Comparison of ENCODE assay signal across 14 cellular contexts in the genomic region with DNA sequence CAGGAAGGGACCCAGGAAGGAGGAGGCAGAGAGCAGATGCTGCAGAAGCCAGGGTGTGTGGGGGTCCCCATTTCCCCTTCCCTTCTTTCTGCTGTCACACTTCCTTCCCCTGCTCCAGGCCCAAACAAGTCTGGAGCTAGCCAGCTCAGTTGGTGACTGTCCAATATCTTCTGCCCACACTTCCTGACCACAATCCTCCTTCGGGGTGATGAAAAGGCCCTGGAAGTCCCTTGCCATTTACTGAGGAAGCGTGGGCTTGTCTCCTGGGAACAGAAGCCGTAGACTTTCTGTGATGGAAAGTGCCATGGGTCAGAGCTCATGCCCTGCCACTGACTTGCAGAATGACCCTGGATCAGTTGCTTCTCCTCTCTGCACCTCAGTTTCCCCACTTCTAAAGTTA. TPM values are rescaled to one million over a fixed set of nuclear protein-coding genes. Genes with fewer than 3 reads are reported as not detected.
A peak's percentile ranks its signal among the peaks of the same experiment; 100 is the strongest.
DNase-seq lines count a peak whose midpoint lies in the region; ATAC-seq, FAIRE-seq and TF ChIP-seq lines count a peak whose summit lies in the region.
"Had no signal": no experiment of that assay in that cellular context is flagged by ENCODE, and none has a peak within 500 bp of the region (broad histone marks: within the 10 kb centered on the region; RNA-seq: fewer than 3 reads in every experiment).

No MANE protein-coding gene starts in this region.

- H3K9me3 Mint-ChIP-seq in GM23338 = peaks cover 6% of the 10 kb centered on the region; the same call in 2 of the 3 replicates

- FAIRE-seq in keratinocyte (lab: Jason Lieb, UNC) (peak; percentile 52), frontal cortex (lab: Jason Lieb, UNC) (no peak)
- FAIRE-seq: A549 had no signal

- TF ChIP-seq POLR2A in breast epithelium (IDR thresholded peaks at IDR 0.05) = no peak

- H3K27ac ChIP-seq in breast epithelium (peak overlapping the region; percentile 49 to 82), keratinocyte (ENCODE audit: control insufficient read depth, insufficient read depth, low read length) (no peak overlapping the region), GM23338 (ENCODE audit: low read depth) (no peak overlapping the region)
- H3K27ac ChIP-seq: A549 had no signal

- H3K9me1 ChIP-seq in keratinocyte (ENCODE audit: control insufficient read depth, extremely low read depth, insufficient read depth, low read length) = no peaks in the 10 kb centered on the region

- H3K36me3 ChIP-seq in breast epithelium (no peaks in the 10 kb centered on the region), keratinocyte (ENCODE audit: control insufficient read depth in 2 of 2, extremely low read depth in 1 of 2, insufficient read depth in 2 of 2, low read length in 2 of 2) (no peaks in the 10 kb centered on the region), GM23338 (ENCODE audit: insufficient read depth) (no peaks in the 10 kb centered on the region; the same call in 1 of the 2 replicates)
- H3K36me3 ChIP-seq: thoracic aorta had no signal

- H3K79me2 ChIP-seq in keratinocyte (ENCODE audit: control insufficient read depth, insufficient read depth, low read length) (no peaks in the 10 kb centered on the region), GM23338 (replicated peaks; ENCODE audit: insufficient read depth) (no peaks in the 10 kb centered on the region)

- H3K27me3 Mint-ChIP-seq in GM23338 (ENCODE audit: insufficient read depth, low read depth, poor library complexity) = peaks cover 6% of the 10 kb centered on the region

- no peaks in the 10 kb centered on the region for H3F3A ChIP-seq in GM23338 (replicated peaks; ENCODE audit: low read depth)

- H4K20me1 ChIP-seq in keratinocyte (ENCODE audit: control insufficient read depth, extremely low read depth, insufficient read depth, low read length) (no peaks in the 10 kb centered on the region), GM23338 (replicated peaks; ENCODE audit: insufficient read depth) (no peaks in the 10 kb centered on the region)

- dilution Hi-C loops in keratinocyte (cut with MboI; ENCODE audit: extremely low pct_ligation_motif_present, low sequenced_read_pairs) = no loop called here

- H3K4me3 Mint-ChIP-seq in GM23338 = no peak overlapping the region
- H3K4me3 Mint-ChIP-seq: natural killer cell treated with Interleukin-12 subunit alpha and Interleukin-12 subunit beta and Interleukin-15 and Interleukin-18, amount 100 ng/mL, for 72 hours had no signal

- H2AFZ ChIP-seq in keratinocyte (ENCODE audit: control insufficient read depth, low read length) = no peak overlapping the region
- H2AFZ ChIP-seq in GM23338 = no peak overlapping the region

- H3K27ac Mint-ChIP-seq in GM23338 = no peak overlapping the region
- H3K27ac Mint-ChIP-seq: natural killer cell treated with Interleukin-12 subunit alpha and Interleukin-12 subunit beta and Interleukin-15 and Interleukin-18, amount 100 ng/mL, for 72 hours had no signal

- no peak overlapping the region for H3K9ac ChIP-seq in keratinocyte (ENCODE audit: control insufficient read depth, extremely low read depth, insufficient read depth, low read length)

- H3K9me2 ChIP-seq in GM23338 (ENCODE audit: insufficient read depth) = no peaks in the 10 kb centered on the region

- intact Hi-C loops in left cardiac atrium (cut with DNase I) = no loop called here
- intact Hi-C loops in cardiac septum (cut with DNase I) = no loop called here
- intact Hi-C loops in breast epithelium (cut with DNase I; ENCODE audit: low total_unique reads) = loop anchor here (10.0 kb wide), 1 partner anchor 72 kb away; a partner anchor contains a TSS

- H3K27me3 ChIP-seq in breast epithelium = no peaks in the 10 kb centered on the region
- H3K27me3 ChIP-seq in keratinocyte (ENCODE audit: control insufficient read depth, extremely low read depth, insufficient read depth, low read length) = no peaks in the 10 kb centered on the region
- H3K27me3 ChIP-seq in GM23338 (ENCODE audit: insufficient read depth) = no peaks in the 10 kb centered on the region

- peaks cover 12% of the 10 kb centered on the region for H3K4me1 Mint-ChIP-seq in GM23338

- ATAC-seq in left cardiac atrium = peak; percentile 31 to 37
- ATAC-seq in GM19455 (IDR thresholded peaks at IDR 0.05; ENCODE audit: unreplicated experiment) = no peak
- no peak for ATAC-seq in GM23338
- ATAC-seq: A549, left lobe of liver had no signal

- H3K9me3 ChIP-seq in breast epithelium (no peaks in the 10 kb centered on the region), keratinocyte (ENCODE audit: control insufficient read depth, low read depth, low read length) (no peaks in the 10 kb centered on the region)
- H3K9me3 ChIP-seq: thoracic aorta had no signal

- H3K4me3 ChIP-seq in breast epithelium = no peak overlapping the region
- no peak overlapping the region for H3K4me3 ChIP-seq in keratinocyte (ENCODE audit: control insufficient read depth in 2 of 3, extremely low read depth in 1 of 3, insufficient read depth in 2 of 3, low read depth in 1 of 3, low read length in 3 of 3)
- H3K4me3 ChIP-seq in GM23338 = no peak overlapping the region
- H3K4me3 ChIP-seq: A549, thoracic aorta had no signal

- no peaks in the 10 kb centered on the region for H3K36me3 Mint-ChIP-seq in GM23338 (ENCODE audit: low read depth)

- DNase-seq in left cardiac atrium (no peak), cardiac septum (ENCODE audit: low spot score) (no peak), breast epithelium (ENCODE audit: low spot score in 2 of 2) (peak in 1 of 2 donors; percentile 46), keratinocyte (ENCODE audit: low read depth, low spot score) (no peak), GM23338 (ENCODE audit: low spot score) (no peak), frontal cortex (ENCODE audit: low spot score in 2 of 2) (no peak)
- DNase-seq in stimulated activated CD4-positive, alpha-beta T cell treated with anti-CD3 and anti-CD28 coated beads, Interleukin-4, amount 100 ng/mL, for 4 hours = no peak
- DNase-seq: activated CD4-positive, CD25-positive, alpha-beta regulatory T cell; GOT3 had no signal

- TF ChIP-seq CTCF in breast epithelium (IDR thresholded peaks at IDR 0.05) = no peak
- TF ChIP-seq CTCF in keratinocyte (optimal IDR thresholded peaks at IDR 0.05 in 1 of 3, IDR thresholded peaks at IDR 0.05 in 1 of 3, conservative IDR thresholded peaks at IDR 0.05 in 1 of 3; ENCODE audit: extremely low read depth in 1 of 3, insufficient read depth in 2 of 3, low read length in 3 of 3) = no peak
- no peak for TF ChIP-seq CTCF in GM23338 (conservative IDR thresholded peaks at IDR 0.05; ENCODE audit: low read depth in 2 of 2)

- H3K4me2 ChIP-seq in keratinocyte (ENCODE audit: control insufficient read depth, extremely low read depth, insufficient read depth, low read depth, low read length) (peak overlapping the region; percentile 34), GM23338 (no peak overlapping the region)
- H3K4me2 ChIP-seq: A549 had no signal

- H3K4me1 ChIP-seq in breast epithelium = peaks cover 0 to 4% of the 10 kb centered on the region in 2 donors
- H3K4me1 ChIP-seq in keratinocyte (ENCODE audit: control insufficient read depth, extremely low read depth, insufficient read depth, low read length) = peaks cover 18% of the 10 kb centered on the region
- no peaks in the 10 kb centered on the region for H3K4me1 ChIP-seq in GM23338 (ENCODE audit: insufficient read depth)
- H3K4me1 ChIP-seq: A549 had no signal

TF ChIP-seq in GM23338, 12 proteins besides CTCF, POLR2A, EP300 and RAD21:
- TF ChIP-seq NANOG (IDR thresholded peaks at IDR 0.05; ENCODE audit: borderline replicate concordance) (no peak), JUNB (IDR thresholded peaks at IDR 0.05; ENCODE audit: unreplicated experiment) (no peak), EZH2phosphoT487 (IDR thresholded peaks at IDR 0.05; ENCODE audit: unreplicated experiment) (no peak), POLR2AphosphoS5 (IDR thresholded peaks at IDR 0.05; ENCODE audit: low read depth) (no peak), ZNF331 (CRISPR knock-in tag; IDR thresholded peaks at IDR 0.05; ENCODE audit: low read depth) (no peak), STAT1 (IDR thresholded peaks at IDR 0.05; ENCODE audit: unreplicated experiment) (no peak)
- TF ChIP-seq, protein P1, sequence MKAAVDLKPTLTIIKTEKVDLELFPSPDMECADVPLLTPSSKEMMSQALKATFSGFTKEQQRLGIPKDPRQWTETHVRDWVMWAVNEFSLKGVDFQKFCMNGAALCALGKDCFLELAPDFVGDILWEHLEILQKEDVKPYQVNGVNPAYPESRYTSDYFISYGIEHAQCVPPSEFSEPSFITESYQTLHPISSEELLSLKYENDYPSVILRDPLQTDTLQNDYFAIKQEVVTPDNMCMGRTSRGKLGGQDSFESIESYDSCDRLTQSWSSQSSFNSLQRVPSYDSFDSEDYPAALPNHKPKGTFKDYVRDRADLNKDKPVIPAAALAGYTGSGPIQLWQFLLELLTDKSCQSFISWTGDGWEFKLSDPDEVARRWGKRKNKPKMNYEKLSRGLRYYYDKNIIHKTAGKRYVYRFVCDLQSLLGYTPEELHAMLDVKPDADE (IDR thresholded peaks at IDR 0.05) = no peak

RNA-seq across cellular contexts. Expression of a gene that starts 39.0 kb away (rescaled TPM):
- total RNA-seq in left cardiac atrium (10 to 100 TPM; 63.2 to 83.9 TPM), cardiac septum (85.6 TPM), breast epithelium (10 to 100 TPM; 56.0 to 68.3 (median 66.1) TPM), frontal cortex (41.6 TPM)
- polyA plus RNA-seq in keratinocyte (34.8 to 63.4 TPM (median 45.6 TPM) in 3 replicates), GM23338 (2016; fragmentation: Nextera tagmentation; extraction: Ambion mirVana) (61.1 and 76.8 TPM in 2 replicates)
- 55.2 TPM for polyA plus RNA-seq in keratinocyte (2011; ENCODE audit: low read depth)
- 55.7 and 114 TPM in 2 replicates for polyA plus RNA-seq in keratinocyte (2011; cell fraction: cytosol; rRNA removed)
- 18.0 and 28.3 TPM in 2 replicates for polyA plus RNA-seq in keratinocyte (2011; cell fraction: nucleus; rRNA removed)
- polyA plus RNA-seq in keratinocyte (2012; ENCODE audit: low replicate concordance) = 37.3 and 53.0 TPM in 2 replicates
- 3.5 to 30.4 TPM (median 13.0 TPM) in 3 replicates for polyA minus RNA-seq in keratinocyte
- polyA minus RNA-seq in keratinocyte (2011; cell fraction: cytosol; rRNA and poly(A)+ RNA removed) = 12.9 TPM
- 3.3 and 5.8 TPM in 2 replicates for polyA minus RNA-seq in keratinocyte (2011; cell fraction: nucleus; rRNA and poly(A)+ RNA removed)
- total RNA-seq in GM23338 (2014; rRNA removed; shearing (Covaris generic)) = 44.4 and 50.9 TPM in 2 replicates

RNA-seq across cellular contexts. Expression of a gene that starts 39.1 kb away (rescaled TPM):
- total RNA-seq in left cardiac atrium (10 to 100 TPM; 30.2 to 31.7 TPM), cardiac septum (32.1 TPM), breast epithelium (10 to 100 TPM; 31.8 to 38.9 (median 33.1) TPM), frontal cortex (22.4 TPM)
- polyA plus RNA-seq in keratinocyte (5.4 to 10.1 TPM (median 8.7 TPM) in 3 replicates), GM23338 (2016; fragmentation: Nextera tagmentation; extraction: Ambion mirVana) (34.6 and 53.9 TPM in 2 replicates)
- polyA plus RNA-seq in keratinocyte (2011; ENCODE audit: low read depth) = 48.3 TPM
- polyA plus RNA-seq in keratinocyte (2011; cell fraction: cytosol; rRNA removed) = 7.4 and 10.4 TPM in 2 replicates
- 4.9 and 9.6 TPM in 2 replicates for polyA plus RNA-seq in keratinocyte (2011; cell fraction: nucleus; rRNA removed)
- 13.7 and 16.3 TPM in 2 replicates for polyA plus RNA-seq in keratinocyte (2012; ENCODE audit: low replicate concordance)
- polyA minus RNA-seq in keratinocyte = 1.2 to 3.8 TPM (median 2.5 TPM) in 3 replicates
- 3.5 TPM for polyA minus RNA-seq in keratinocyte (2011; cell fraction: cytosol; rRNA and poly(A)+ RNA removed)
- polyA minus RNA-seq in keratinocyte (2011; cell fraction: nucleus; rRNA and poly(A)+ RNA removed) = 7.0 and 8.8 TPM in 2 replicates
- total RNA-seq in GM23338 (2014; rRNA removed; shearing (Covaris generic)) = 15.1 and 17.2 TPM in 2 replicates

Comparison
In these comparisons a context has a peak if more than half of its experiments do, and no peak if none do; other contexts are left out.
1. ATAC-seq: peak in left cardiac atrium (2 of 2); none in GM19455 (single experiment) and GM23338 (single experiment).
2. H3K27ac ChIP-seq: peak in breast epithelium (2 of 2); none in keratinocyte (single experiment) and GM23338 (single experiment).